In the genomic region with DNA sequence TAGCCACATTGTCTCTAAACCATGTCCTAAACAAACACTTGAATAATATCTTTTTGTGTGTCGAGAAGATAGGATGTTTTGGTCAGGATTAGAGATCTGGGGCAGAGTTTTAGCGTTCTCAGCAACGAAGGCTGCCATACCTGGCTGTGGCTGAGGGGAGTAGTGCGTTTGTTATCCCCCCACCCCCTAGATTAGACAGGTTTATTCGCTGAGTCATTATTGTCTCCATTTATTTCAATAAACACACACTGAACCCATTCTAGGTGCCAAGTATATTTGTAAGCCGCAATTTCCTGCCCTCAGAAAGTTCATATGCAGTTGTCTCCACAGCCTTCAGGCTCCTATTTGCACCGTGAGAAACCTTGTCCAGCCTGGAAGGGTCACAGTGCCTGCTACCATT, we compare ENCODE assay signal across 18 cellular contexts.
DNase-seq lines count a peak whose midpoint lies in the region; ATAC-seq and TF ChIP-seq lines count a peak whose summit lies in the region.
"Had no signal": no experiment of that assay in that cellular context is flagged by ENCODE, and none has a peak within 500 bp of the region (broad histone marks: within the 10 kb centered on the region; RNA-seq: fewer than 3 reads in every experiment).

No MANE protein-coding gene starts in this region.

- H3K4me3 ChIP-seq in mesendoderm (ENCODE audit: low read length): no peak overlapping the region

- no peak overlapping the region for H3K18ac ChIP-seq in H9 (ENCODE audit: insufficient read length, low read depth, low read length)
- H3K18ac ChIP-seq in mesendoderm (ENCODE audit: low read length): no peak overlapping the region

- no peak overlapping the region for H2BK20ac ChIP-seq in H9 (ENCODE audit: low read depth, low read length, poor library complexity, severe bottlenecking)

- no peak overlapping the region for H3K27ac ChIP-seq in H9 (ENCODE audit: insufficient read length, low read depth, low read length)
- H3K27ac ChIP-seq in mesendoderm (ENCODE audit: low read depth, low read length): no peak overlapping the region
- H3K27ac ChIP-seq: HL-60 had no signal

- H3K36me3 ChIP-seq in mesendoderm (ENCODE audit: control insufficient read depth, insufficient read depth, low read length): no peaks in the 10 kb centered on the region

- H2AK5ac ChIP-seq in H9 (ENCODE audit: insufficient read length, low read length): no peak overlapping the region
- no peak overlapping the region for H2AK5ac ChIP-seq in mesendoderm (ENCODE audit: low read length)

- no peak for ATAC-seq in HG03095 (IDR thresholded peaks at IDR 0.05; ENCODE audit: unreplicated experiment)

- H2BK120ac ChIP-seq in H9 (ENCODE audit: low read depth, low read length, poor library complexity, severe bottlenecking) (no peak overlapping the region), mesendoderm (ENCODE audit: low read depth, low read length) (peak overlapping the region; percentile 23)

- H3K27ac Mint-ChIP-seq in H9 (peak overlapping the region; percentile 6 to 44 (median 19); a peak in 1 of 7 replicates), nephron progenitor cell (no peak overlapping the region)
- H3K27ac Mint-ChIP-seq: B cell; CD4-positive, alpha-beta memory T cell; IgD-negative memory B cell had no signal

- H3K4me2 ChIP-seq in H9 (ENCODE audit: insufficient read depth, insufficient read length, low read length) (no peak overlapping the region), mesendoderm (ENCODE audit: low read length) (no peak overlapping the region)

- H3K27me3 ChIP-seq in H9 (ENCODE audit: insufficient read depth, low read length): no peaks in the 10 kb centered on the region
- no peaks in the 10 kb centered on the region for H3K27me3 ChIP-seq in mesendoderm (ENCODE audit: insufficient read depth, low read length, poor library complexity)

- H3K27me3 Mint-ChIP-seq in H9 (ENCODE audit: low read depth) (no peaks in the 10 kb centered on the region), nephron progenitor cell (ENCODE audit: low read depth, poor library complexity) (peaks cover 6% of the 10 kb centered on the region)
- H3K27me3 Mint-ChIP-seq: B cell; CD4-positive, alpha-beta memory T cell; IgD-negative memory B cell had no signal

- H4K5ac ChIP-seq in H9 (ENCODE audit: insufficient read length, low read depth, low read length) (no peak overlapping the region), mesendoderm (ENCODE audit: low read length) (no peak overlapping the region)

- H3K9me3 ChIP-seq in H9 (ENCODE audit: control insufficient read depth, low read depth, low read length): no peaks in the 10 kb centered on the region

- H4K8ac ChIP-seq in H9 (replicated peaks; ENCODE audit: insufficient read length, low read depth, low read length) (no peak overlapping the region), mesendoderm (ENCODE audit: low read depth, low read length) (no peak overlapping the region)

- no peak overlapping the region for H3K23ac ChIP-seq in H9 (ENCODE audit: insufficient read length, low read depth, low read length)
- no peak overlapping the region for H3K23ac ChIP-seq in mesendoderm (ENCODE audit: low read length)

- no peak overlapping the region for H2BK12ac ChIP-seq in H9 (ENCODE audit: insufficient read length, low read depth, low read length)

- no peak overlapping the region for H2AFZ ChIP-seq in H9 (ENCODE audit: low read length)

- no CpG with 5 or more reads among the region's 7 CpGs for WGBS in H9 (ENCODE audit: extremely low coverage, insufficient read length, low lambda C conversion rate)
- no CpG with 5 or more reads among the region's 7 CpGs for WGBS in mesendoderm (ENCODE audit: extremely low coverage, insufficient coverage, low lambda C conversion rate)

- peak; percentile 15; the same call in 1 of the 3 replicates for TF ChIP-seq CTCF in H9 (conservative IDR thresholded peaks at IDR 0.05)
- no peak for TF ChIP-seq CTCF in nephron progenitor cell (IDR thresholded peaks at IDR 0.05)

- no peak overlapping the region for H3K14ac ChIP-seq in H9 (ENCODE audit: insufficient read depth, low read length)

- H3K9ac ChIP-seq in H9 (ENCODE audit: extremely low read depth, insufficient read length, low read length): no peak overlapping the region
- no peak overlapping the region for H3K9ac ChIP-seq in mesendoderm (ENCODE audit: low read length)

- H2BK5ac ChIP-seq in H9 (ENCODE audit: insufficient read length, low read length): no peak overlapping the region
- H2BK5ac ChIP-seq in mesendoderm (ENCODE audit: low read length): no peak overlapping the region

- peak; percentile 15 for DNase-seq in NCI-H82 (lab: John Stamatoyannopoulos, UW)
- no peak for DNase-seq in NCI-H82 treated with DMSO at 0.1 percent for 48 hours (lab: John Stamatoyannopoulos, UW; ENCODE audit: unreplicated experiment)
- no peak for DNase-seq in H9
- peak; percentile 50 for DNase-seq in NCI-H69 (lab: John Stamatoyannopoulos, UW)
- DNase-seq in mesendoderm: peak; percentile 16
- no peak for DNase-seq in GM19238 (ENCODE audit: insufficient read length, low spot score)
- no peak for DNase-seq in nephron progenitor cell
- DNase-seq: C1 segment of cervical spinal cord; CD4-positive, alpha-beta memory T cell; DMS153; DMS79 treated with DMSO at 0.1 percent for 48 hours; EL; HCEC 1CT; KG1 had no signal

- H3K79me2 ChIP-seq in H9 (ENCODE audit: insufficient read depth, low read length): no peaks in the 10 kb centered on the region
- no peaks in the 10 kb centered on the region for H3K79me2 ChIP-seq in mesendoderm (ENCODE audit: control insufficient read depth, insufficient read depth, low read length)

- no peak overlapping the region for H3T11ph ChIP-seq in H9 (ENCODE audit: low read length)

- H3K36me3 Mint-ChIP-seq in H9 (ENCODE audit: insufficient read depth in 1 of 3, low read depth in 3 of 3) (peaks cover 0 to 4% (median 0%) of the 10 kb centered on the region in 3 experiments; a peak in 2 of 7 replicates), nephron progenitor cell (ENCODE audit: low read depth) (no peaks in the 10 kb centered on the region)
- H3K36me3 Mint-ChIP-seq: CD4-positive, alpha-beta memory T cell; IgD-negative memory B cell had no signal

- peaks cover 2 to 3% of the 10 kb centered on the region in 2 experiments; a peak in 2 of 4 replicates for H3K4me1 Mint-ChIP-seq in H9
- H3K4me1 Mint-ChIP-seq in nephron progenitor cell: peaks cover 15% of the 10 kb centered on the region
- H3K4me1 Mint-ChIP-seq: B cell; CD4-positive, alpha-beta memory T cell; IgD-negative memory B cell had no signal

- H3K4me3 Mint-ChIP-seq in H9: no peak overlapping the region
- no peak overlapping the region for H3K4me3 Mint-ChIP-seq in nephron progenitor cell
- H3K4me3 Mint-ChIP-seq: B cell; CD4-positive, alpha-beta memory T cell; IgD-negative memory B cell had no signal

- H3K9me3 Mint-ChIP-seq in H9 (peaks cover 0 to 3% of the 10 kb centered on the region in 2 experiments; a peak in 1 of 5 replicates), nephron progenitor cell (peaks cover 3% of the 10 kb centered on the region)

- no peak overlapping the region for H3K4ac ChIP-seq in H9 (ENCODE audit: low read depth, low read length)
- H3K4ac ChIP-seq in mesendoderm (ENCODE audit: low read depth, low read length): no peak overlapping the region

- H3K23me2 ChIP-seq in H9 (ENCODE audit: insufficient read length, low read depth, low read length, poor library complexity, severe bottlenecking): no peaks in the 10 kb centered on the region

- H2BK15ac ChIP-seq in H9 (ENCODE audit: low read depth, low read length) (no peak overlapping the region), mesendoderm (replicated peaks; ENCODE audit: low read depth) (no peak overlapping the region)

- H4K91ac ChIP-seq in H9 (ENCODE audit: insufficient read length, low read depth, low read length): no peak overlapping the region

- no peaks in the 10 kb centered on the region; the same call in 1 of the 2 replicates for H3K4me1 ChIP-seq in H9 (ENCODE audit: insufficient read depth, low read length)
- H3K4me1 ChIP-seq in mesendoderm (ENCODE audit: control insufficient read depth, low read depth, low read length): no peaks in the 10 kb centered on the region

- no peak overlapping the region for H3K56ac ChIP-seq in H9 (ENCODE audit: insufficient read length, low read depth, low read length)
- H3K56ac ChIP-seq in mesendoderm (ENCODE audit: low read length): no peak overlapping the region

- H3K79me1 ChIP-seq in H9 (ENCODE audit: insufficient read depth, low read depth, low read length, poor library complexity, severe bottlenecking) (no peaks in the 10 kb centered on the region), mesendoderm (ENCODE audit: low read length) (no peaks in the 10 kb centered on the region)

- H4K20me1 ChIP-seq in H9 (ENCODE audit: control insufficient read depth, insufficient read depth, insufficient read length): no peaks in the 10 kb centered on the region

Comparison
In these comparisons a context has a peak if more than half of its experiments do, and no peak if none do; other contexts are left out.
1. DNase-seq: peak in NCI-H82 (single experiment), NCI-H69 (single experiment) and mesendoderm (single experiment); none in NCI-H82 treated with DMSO at 0.1 percent for 48 hours (single experiment), H9 (single experiment), GM19238 (single experiment) and nephron progenitor cell (single experiment).